24 cellular contexts compared by ENCODE assay signal in the genomic region with DNA sequence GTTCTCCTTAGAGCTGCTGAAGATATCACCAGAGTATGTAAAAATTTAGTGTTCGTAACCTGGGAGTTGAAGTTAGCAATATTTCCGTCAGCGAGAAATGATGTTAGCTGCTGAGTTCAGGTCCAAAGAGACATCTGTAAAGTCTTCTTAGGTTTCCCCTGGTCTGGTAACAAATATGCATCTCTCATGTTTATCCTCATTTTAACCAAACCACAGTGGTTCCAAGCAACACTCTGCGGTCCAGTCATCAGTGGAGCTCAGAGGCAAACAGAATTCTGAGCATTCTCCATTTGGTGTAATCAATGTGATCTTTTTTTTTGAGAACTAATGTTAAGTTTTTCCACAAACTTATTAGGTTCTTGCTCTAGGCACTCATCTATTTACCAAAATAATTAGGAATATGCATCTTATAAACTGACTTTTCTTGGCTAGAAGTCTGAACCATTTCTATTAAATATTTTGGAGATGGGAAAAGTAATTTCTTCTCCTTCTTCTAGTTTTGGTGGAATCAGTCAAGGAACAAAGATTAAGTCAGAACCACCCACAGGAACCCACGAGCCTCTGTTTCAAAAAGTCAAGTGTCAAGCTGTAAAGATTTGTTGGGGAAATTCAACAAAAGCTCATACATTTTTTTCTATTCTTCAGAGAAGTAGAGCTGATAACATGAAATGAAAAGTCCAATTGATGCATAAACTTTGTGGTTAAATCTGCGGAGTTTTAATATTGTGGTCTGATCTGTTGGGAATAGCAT.
"Had no signal": no experiment of that assay in that cellular context is flagged by ENCODE, and none has a peak within 500 bp of the region (broad histone marks: within the 10 kb centered on the region; RNA-seq: fewer than 3 reads in every experiment).

No MANE protein-coding gene starts in this region.

- H3K27ac Mint-ChIP-seq: activated CD4-positive, alpha-beta memory T cell treated with anti-CD3 and anti-CD28 coated beads, Interleukin-2, amount 10 ng/mL, durations not matched to agents 7 days and 5 days; activated CD4-positive, alpha-beta T cell treated with anti-CD3 and anti-CD28 coated beads, Interleukin-2, amount 10 ng/mL, durations not matched to agents 7 days and 5 days; activated naive CD4-positive, alpha-beta T cell treated with anti-CD3 and anti-CD28 coated beads, Interleukin-2, amount 10 ng/mL, durations not matched to agents 7 days and 5 days; activated naive CD4-positive, alpha-beta T cell treated with anti-CD3 and anti-CD28 coated beads, Interleukin-2, amount 50 U/mL, for 72 hours had no signal

- H3K36me3 ChIP-seq: adrenal gland, esophagus squamous epithelium, heart left ventricle had no signal

- H3K27me3 ChIP-seq: adrenal gland, body of pancreas, esophagus squamous epithelium had no signal

- H3K4me1 ChIP-seq: adrenal gland, body of pancreas, esophagus squamous epithelium had no signal

- H3K4me3 ChIP-seq: adrenal gland, body of pancreas, esophagus squamous epithelium, heart left ventricle had no signal

- H3K36me3 Mint-ChIP-seq: activated naive CD4-positive, alpha-beta T cell treated with anti-CD3 and anti-CD28 coated beads, Interleukin-2, amount 10 ng/mL, durations not matched to agents 7 days and 5 days had no signal

- H3K27ac ChIP-seq: adrenal gland, body of pancreas, epithelial cell of prostate, esophagus squamous epithelium, heart left ventricle had no signal

- H3K4me3 Mint-ChIP-seq: activated CD4-positive, alpha-beta memory T cell treated with anti-CD3 and anti-CD28 coated beads, Interleukin-2, amount 10 ng/mL, durations not matched to agents 7 days and 5 days; activated CD4-positive, alpha-beta T cell treated with anti-CD3 and anti-CD28 coated beads, Interleukin-2, amount 10 ng/mL, durations not matched to agents 7 days and 5 days; activated naive CD4-positive, alpha-beta T cell treated with anti-CD3 and anti-CD28 coated beads, Interleukin-2, amount 10 ng/mL, durations not matched to agents 7 days and 5 days had no signal

- ATAC-seq: activated naive CD4-positive, alpha-beta T cell treated with anti-CD3 and anti-CD28 coated beads, Interleukin-2, amount 50 U/mL, for 72 hours; body of pancreas; heart left ventricle had no signal

- H3K27me3 Mint-ChIP-seq: activated naive CD4-positive, alpha-beta T cell treated with anti-CD3 and anti-CD28 coated beads, Interleukin-2, amount 10 ng/mL, durations not matched to agents 7 days and 5 days had no signal

- DNase-seq: activated CD4-positive, alpha-beta memory T cell treated with anti-CD3 and anti-CD28 coated beads, Interleukin-2, amount 10 ng/mL, durations not matched to agents 7 days and 5 days; activated CD4-positive, alpha-beta T cell treated with anti-CD3 and anti-CD28 coated beads for 4 hours; activated CD4-positive, alpha-beta T cell treated with anti-CD3 and anti-CD28 coated beads, Interleukin-2, amount 10 ng/mL, durations not matched to agents 7 days and 5 days; activated CD4-positive, alpha-beta T cell treated with anti-CD3 and anti-CD28 coated beads, Interleukin-2, amount 50 U/mL, for 4 hours; activated CD4-positive, CD25-positive, alpha-beta regulatory T cell; activated CD4-positive, CD25-positive, alpha-beta regulatory T cell treated with anti-CD3 and anti-CD28 coated beads, Interleukin-2, amount 50 U/mL, for 72 hours; activated gamma-delta T cell; activated naive CD4-positive, alpha-beta T cell; activated naive CD4-positive, alpha-beta T cell treated with anti-CD3 and anti-CD28 coated beads, Interleukin-2, amount 10 ng/mL, durations not matched to agents 7 days and 5 days; activated T-cell treated with anti-CD3 and anti-CD28 coated beads, Interleukin-2, amount 50 U/mL, for 1 hour; activated T-cell treated with anti-CD3 and anti-CD28 coated beads, Interleukin-2, amount 50 U/mL, for 48 hours; adrenal gland; amygdala; aorta; body of pancreas; cortex of kidney; dermis blood vessel endothelial cell; effector CD8-positive, alpha-beta T cell; esophagus squamous epithelium; foreskin fibroblast; heart left ventricle; T-helper 2 cell had no signal

- H3K4me1 Mint-ChIP-seq: activated CD4-positive, alpha-beta memory T cell treated with anti-CD3 and anti-CD28 coated beads, Interleukin-2, amount 10 ng/mL, durations not matched to agents 7 days and 5 days; activated CD4-positive, alpha-beta T cell treated with anti-CD3 and anti-CD28 coated beads, Interleukin-2, amount 10 ng/mL, durations not matched to agents 7 days and 5 days; activated naive CD4-positive, alpha-beta T cell treated with anti-CD3 and anti-CD28 coated beads, Interleukin-2, amount 10 ng/mL, durations not matched to agents 7 days and 5 days had no signal
